8 cellular contexts compared by ENCODE assay signal in genomic region chr2:156434461-156435291, GRCh38. TPM values are rescaled to one million over a fixed set of nuclear protein-coding genes. Genes with fewer than 3 reads are reported as not detected.
DNase-seq lines count a peak whose midpoint lies in the region; ATAC-seq and TF ChIP-seq lines count a peak whose summit lies in the region.

No MANE protein-coding gene starts in this region.

- ATAC-seq in gastrocnemius medialis: peak in 1 of 2 donors; percentile 47
- no peak for ATAC-seq in HG02885 (IDR thresholded peaks at IDR 0.05; ENCODE audit: poor library complexity, unreplicated experiment)
- no peak for ATAC-seq in GM18867 (IDR thresholded peaks at IDR 0.05; ENCODE audit: unreplicated experiment)

- intact Hi-C loops in gastrocnemius medialis (cut with DNase I; ENCODE audit: low total_unique reads): no loop called here

- peak overlapping the region; percentile 98 to 99 (median 98) for H3K27ac ChIP-seq in gastrocnemius medialis

- H3K36me3 ChIP-seq in gastrocnemius medialis: no peaks in the 10 kb centered on the region

- H3K27me3 ChIP-seq in gastrocnemius medialis: no peaks in the 10 kb centered on the region

- no peaks in the 10 kb centered on the region for H3K9me3 ChIP-seq in gastrocnemius medialis

- in situ Hi-C loops in GM13977 (cut with MboI; ENCODE audit: low pct_unique_long_range_greater_than_20kb, low sequenced_read_pairs, unreplicated experiment): no loop called here
- in situ Hi-C loops in gastrocnemius medialis (cut with MboI; ENCODE audit: low sequenced_read_pairs in 4 of 4): no loop called here

- peak; percentile 45 for DNase-seq in GM13977 (ENCODE audit: low spot score)
- peak; percentile 20 for DNase-seq in fibroblast of peridontal ligament (ENCODE audit: extremely low read depth)
- peak; percentile 55 to 67 for DNase-seq in gastrocnemius medialis
- DNase-seq in NCI-H1417 treated with DMSO at 0.1 percent for 48 hours (lab: John Stamatoyannopoulos, UW): no peak
- no peak for DNase-seq in NCI-H1105 (lab: John Stamatoyannopoulos, UW)

- no peak for TF ChIP-seq CTCF in GM13977 (IDR thresholded peaks at IDR 0.05; ENCODE audit: extremely low read depth, insufficient read depth, missing control alignments)
- TF ChIP-seq CTCF in WI38 (IDR thresholded peaks at IDR 0.05; ENCODE audit: low read depth, low read length): no peak
- TF ChIP-seq CTCF in gastrocnemius medialis (IDR thresholded peaks at IDR 0.05 in 4 of 5, conservative IDR thresholded peaks at IDR 0.05 in 1 of 5): no peak

- peaks cover 58 to 63% of the 10 kb centered on the region in 2 donors for H3K4me1 ChIP-seq in gastrocnemius medialis

- H3K4me3 ChIP-seq in WI38 (ENCODE audit: low read depth, low read length): peak overlapping the region; percentile 65
- peak overlapping the region; percentile 78 to 85 (median 82) for H3K4me3 ChIP-seq in gastrocnemius medialis

- TF ChIP-seq POLR2A in gastrocnemius medialis (IDR thresholded peaks at IDR 0.05): no peak

RNA-seq across cellular contexts. Expression of gene GPD2, which starts 1.5 kb away (rescaled TPM):
- 10 to 100 TPM; 39.2 to 69.7 (median 64.1) TPM for total RNA-seq in gastrocnemius medialis

Comparison
In these comparisons a context has a peak if more than half of its experiments do, and no peak if none do; other contexts are left out.
1. DNase-seq: peak in GM13977 (single experiment), fibroblast of peridontal ligament (single experiment) and gastrocnemius medialis (2 of 2); none in NCI-H1417 treated with DMSO at 0.1 percent for 48 hours (single experiment) and NCI-H1105 (single experiment).